Comparison of ENCODE assay signal across 1 cellular context in genomic region chr14:95561001-95561412, GRCh38.
TF ChIP-seq lines count a peak whose summit lies in the region.

No MANE protein-coding gene starts in this region.

TF ChIP-seq in GM23338, 12 proteins besides CTCF, POLR2A, EP300 and RAD21 (continued from another document):
- no peak for TF ChIP-seq ZNF462 (CRISPR knock-in tag; IDR thresholded peaks at IDR 0.05)
